Comparison of ENCODE assay signal across 3 cellular contexts in genomic region chr4:57631147-57631546, GRCh38.
"Had no signal": no experiment of that assay in that cellular context is flagged by ENCODE, and none has a peak within 500 bp of the region (broad histone marks: within the 10 kb centered on the region; RNA-seq: fewer than 3 reads in every experiment).

No MANE protein-coding gene starts in this region.

- ATAC-seq: GM12878 had no signal

- H3K4me3 ChIP-seq: GM12878 had no signal

- DNase-seq: GDM1, GF-D8 had no signal
